In genomic region chr7:36765605-36766004, GRCh38 we compare ENCODE assay signal across 16 cellular contexts. TPM values are rescaled to one million over a fixed set of nuclear protein-coding genes. Genes with fewer than 3 reads are reported as not detected.
A peak's percentile ranks its signal among the peaks of the same experiment; 100 is the strongest.
DNase-seq lines count a peak whose midpoint lies in the region; ATAC-seq and TF ChIP-seq lines count a peak whose summit lies in the region.
"Had no signal": no experiment of that assay in that cellular context is flagged by ENCODE, and none has a peak within 500 bp of the region (broad histone marks: within the 10 kb centered on the region; RNA-seq: fewer than 3 reads in every experiment).

No MANE protein-coding gene starts in this region.

- H4K20me1 ChIP-seq in SK-N-SH (ENCODE audit: insufficient read depth) (no peaks in the 10 kb centered on the region), Karpas-422 (ENCODE audit: insufficient read depth, low read depth, low read length) (no peaks in the 10 kb centered on the region)

- H3K4me3 Mint-ChIP-seq in activated naive CD8-positive, alpha-beta T cell treated with anti-CD3 and anti-CD28 coated beads, Interleukin-2, amount 50 U/mL, for 24 hours, result no peak overlapping the region
- H3K4me3 Mint-ChIP-seq: effector memory CD8-positive, alpha-beta T cell had no signal

- H3K4ac ChIP-seq in neuronal stem cell (ENCODE audit: low read length), result no peak overlapping the region

- H3K9ac ChIP-seq in SK-N-SH, result no peak overlapping the region
- no peak overlapping the region for H3K9ac ChIP-seq in Karpas-422 (ENCODE audit: low read length)
- no peak overlapping the region for H3K9ac ChIP-seq in neuronal stem cell (ENCODE audit: low read depth, low read length, poor library complexity)

- ATAC-seq in SK-N-SH treated with all-trans-retinoic acid at 6 μM for 48 hours, result no peak
- ATAC-seq in activated naive CD8-positive, alpha-beta T cell treated with anti-CD3 and anti-CD28 coated beads, Interleukin-2, amount 50 U/mL, for 24 hours, result peak; percentile 97
- ATAC-seq: effector memory CD8-positive, alpha-beta T cell had no signal

- H3K4me2 ChIP-seq in SK-N-SH, result no peak overlapping the region
- H3K4me2 ChIP-seq in Karpas-422 (ENCODE audit: low read depth, low read length, poor library complexity, severe bottlenecking), result no peak overlapping the region
- no peak overlapping the region for H3K4me2 ChIP-seq in neuronal stem cell (ENCODE audit: insufficient read depth, low read length, poor library complexity, severe bottlenecking)

- H3K79me1 ChIP-seq in neuronal stem cell (ENCODE audit: low read depth, low read length), result no peaks in the 10 kb centered on the region

- H3K27ac ChIP-seq in SK-N-SH (ENCODE audit: low read depth in 2 of 2, low read length in 1 of 2) (no peak overlapping the region), Karpas-422 (ENCODE audit: low read length) (no peak overlapping the region), neuronal stem cell (replicated peaks; ENCODE audit: low read length) (no peak overlapping the region), stomach (no peak overlapping the region)
- H3K27ac ChIP-seq: cardiac muscle cell, SJCRH30 had no signal

- TF ChIP-seq POLR2A in stomach (IDR thresholded peaks at IDR 0.05), result no peak

- H3K4me1 Mint-ChIP-seq in activated naive CD8-positive, alpha-beta T cell treated with anti-CD3 and anti-CD28 coated beads, Interleukin-2, amount 50 U/mL, for 24 hours, result peaks cover 25% of the 10 kb centered on the region

- no peak overlapping the region for H2AFZ ChIP-seq in SK-N-SH (ENCODE audit: low read depth)
- H2AFZ ChIP-seq in Karpas-422 (ENCODE audit: low read length), result no peak overlapping the region
- peak overlapping the region; percentile 60 for H2AFZ ChIP-seq in neuronal stem cell (ENCODE audit: low read length)

- no peak overlapping the region for H3K4me3 ChIP-seq in SK-N-SH (ENCODE audit: low read depth in 2 of 2, low read length in 1 of 2)
- H3K4me3 ChIP-seq in Karpas-422 (ENCODE audit: low read length), result no peak overlapping the region
- H3K4me3 ChIP-seq in neuronal stem cell (ENCODE audit: low read length in 2 of 2), result no peak overlapping the region
- H3K4me3 ChIP-seq in stomach, result no peak overlapping the region
- H3K4me3 ChIP-seq: cardiac muscle cell, SJCRH30 had no signal

- no peak overlapping the region for H3K23ac ChIP-seq in neuronal stem cell (ENCODE audit: low read depth, low read length, poor library complexity)

- H3K27me3 Mint-ChIP-seq in activated naive CD8-positive, alpha-beta T cell treated with anti-CD3 and anti-CD28 coated beads, Interleukin-2, amount 50 U/mL, for 24 hours, result no peaks in the 10 kb centered on the region
- H3K27me3 Mint-ChIP-seq: activated naive CD8-positive, alpha-beta T cell; effector memory CD8-positive, alpha-beta T cell had no signal

- WGBS in SK-N-SH (ENCODE audit: low lambda C conversion rate), result 43% methylated on average over 4 of the region's 4 CpGs
- no CpG with 5 or more reads among the region's 4 CpGs for WGBS in neuronal stem cell (ENCODE audit: extremely low coverage in 2 of 2, insufficient read length in 2 of 2, insufficient replicate concordance in 1 of 2), 2 donors
- WGBS in stomach, 5 donors, result 74 to 94% (median 88%) methylated on average over 4 of the region's 4 CpGs

- TF ChIP-seq EP300 in SK-N-SH (IDR thresholded peaks at IDR 0.05; ENCODE audit: borderline replicate concordance in 1 of 2, low read depth in 1 of 2, low read length in 1 of 2) (no peak), stomach (IDR thresholded peaks at IDR 0.05) (no peak)

- H3K18ac ChIP-seq in neuronal stem cell (ENCODE audit: low read length), result no peak overlapping the region

- no peaks in the 10 kb centered on the region for H3F3A ChIP-seq in SK-N-SH (replicated peaks; ENCODE audit: insufficient read depth)

- intact Hi-C loops in stomach (cut with DNase I; ENCODE audit: low total_unique reads), result no loop called here

- H2BK5ac ChIP-seq in neuronal stem cell (ENCODE audit: low read length), result no peak overlapping the region

- H4K91ac ChIP-seq in neuronal stem cell (ENCODE audit: low read depth, low read length, poor library complexity), result no peak overlapping the region

- H3K9me2 ChIP-seq in SK-N-SH, result no peaks in the 10 kb centered on the region
- no peaks in the 10 kb centered on the region for H3K9me2 ChIP-seq in Karpas-422 (replicated peaks; ENCODE audit: insufficient read depth, low read length)

- no peak overlapping the region for H3K27ac Mint-ChIP-seq in activated naive CD8-positive, alpha-beta T cell treated with anti-CD3 and anti-CD28 coated beads, Interleukin-2, amount 50 U/mL, for 24 hours

- no peak overlapping the region for H2BK15ac ChIP-seq in neuronal stem cell (ENCODE audit: low read length)

- TF ChIP-seq CTCF in SK-N-SH (IDR thresholded peaks at IDR 0.05), result no peak
- no peak for TF ChIP-seq CTCF in stomach (IDR thresholded peaks at IDR 0.05)

- H3K27me3 ChIP-seq in SK-N-SH (ENCODE audit: insufficient read depth), result no peaks in the 10 kb centered on the region
- H3K27me3 ChIP-seq in Karpas-422 (ENCODE audit: low read length), result no peaks in the 10 kb centered on the region
- H3K27me3 ChIP-seq in neuronal stem cell (ENCODE audit: control insufficient read depth in 3 of 3, insufficient read depth in 3 of 3, low read depth in 1 of 3, low read length in 3 of 3), result no peaks in the 10 kb centered on the region
- H3K27me3 ChIP-seq in stomach, result no peaks in the 10 kb centered on the region
- H3K27me3 ChIP-seq: SJCRH30 had no signal

- H3K9me3 ChIP-seq in SK-N-SH (no peaks in the 10 kb centered on the region), Karpas-422 (ENCODE audit: low read length) (no peaks in the 10 kb centered on the region), neuronal stem cell (replicated peaks in 1 of 2; ENCODE audit: control insufficient read depth in 2 of 2, insufficient read depth in 1 of 2, low read depth in 1 of 2, low read length in 2 of 2) (no peaks in the 10 kb centered on the region), stomach (no peaks in the 10 kb centered on the region)
- H3K9me3 ChIP-seq: Caco-2, SJCRH30 had no signal

- no peak overlapping the region for H2BK12ac ChIP-seq in neuronal stem cell (ENCODE audit: low read length)

- CTCF ChIA-PET in SK-N-SH (lab: Yijun Ruan, JAX), result interaction anchor here (1.1 to 1.4 kb wide), 3 partner anchors 9 to 417 kb away, joined by 3 read pairs; no protein-coding TSS in a partner anchor

- H4K8ac ChIP-seq in neuronal stem cell (ENCODE audit: low read depth, low read length), result no peak overlapping the region

- no peak overlapping the region for H2AK5ac ChIP-seq in neuronal stem cell (ENCODE audit: low read depth, low read length)

- no peaks in the 10 kb centered on the region for H3K9me3 Mint-ChIP-seq in activated naive CD8-positive, alpha-beta T cell treated with anti-CD3 and anti-CD28 coated beads, Interleukin-2, amount 50 U/mL, for 24 hours
- H3K9me3 Mint-ChIP-seq: effector memory CD8-positive, alpha-beta T cell had no signal

- POLR2A ChIA-PET in SK-N-SH (lab: Yijun Ruan, JAX), result no interaction called here

- no peaks in the 10 kb centered on the region for H3K36me3 Mint-ChIP-seq in activated naive CD8-positive, alpha-beta T cell treated with anti-CD3 and anti-CD28 coated beads, Interleukin-2, amount 50 U/mL, for 24 hours (ENCODE audit: low read depth)
- H3K36me3 Mint-ChIP-seq: activated naive CD8-positive, alpha-beta T cell had no signal

- H3K36me3 ChIP-seq in SK-N-SH (replicated peaks in 1 of 2; ENCODE audit: control insufficient read depth in 1 of 2, insufficient read depth in 2 of 2, low read length in 1 of 2), result no peaks in the 10 kb centered on the region
- no peaks in the 10 kb centered on the region for H3K36me3 ChIP-seq in Karpas-422 (ENCODE audit: insufficient read depth, low read length)
- no peaks in the 10 kb centered on the region for H3K36me3 ChIP-seq in neuronal stem cell (replicated peaks in 1 of 2; ENCODE audit: control insufficient read depth in 2 of 2, insufficient read depth in 2 of 2, low read length in 2 of 2)
- no peaks in the 10 kb centered on the region for H3K36me3 ChIP-seq in stomach
- H3K36me3 ChIP-seq: cardiac muscle cell, SJCRH30 had no signal

- H3K4me1 ChIP-seq in SK-N-SH (ENCODE audit: control insufficient read depth in 1 of 2, insufficient read depth in 2 of 2, low read depth in 1 of 2, low read length in 1 of 2), result peaks cover 0 to 2% of the 10 kb centered on the region in 2 experiments; a peak in 1 of 4 replicates
- H3K4me1 ChIP-seq in Karpas-422 (ENCODE audit: low read length), result no peaks in the 10 kb centered on the region
- no peaks in the 10 kb centered on the region for H3K4me1 ChIP-seq in neuronal stem cell (ENCODE audit: control insufficient read depth in 2 of 2, insufficient read depth in 1 of 2, low read depth in 1 of 2, low read length in 2 of 2)
- no peaks in the 10 kb centered on the region for H3K4me1 ChIP-seq in stomach
- H3K4me1 ChIP-seq: Caco-2 had no signal

- DNase-seq in SK-N-SH (no peak), Karpas-422 (peak; percentile 56), neuronal stem cell (ENCODE audit: low spot score) (no peak), T1000 (lab: John Stamatoyannopoulos, UW) (no peak), NOMO-1 treated with dmso at 0.1 percent for 144 hours (lab: John Stamatoyannopoulos, UW; ENCODE audit: unreplicated experiment) (no peak), stomach (no peak)
- DNase-seq in activated naive CD8-positive, alpha-beta T cell treated with anti-CD3 and anti-CD28 coated beads, Interleukin-2, amount 50 U/mL, for 24 hours, result peak; percentile 19
- DNase-seq: effector memory CD8-positive, alpha-beta T cell; foreskin fibroblast; NK-92 treated with Interleukin-12 subunit alpha and Interleukin-12 subunit beta, amount 100 ng/mL, for 24 hours; occipital lobe; SJCRH30 had no signal

- H3K79me2 ChIP-seq in SK-N-SH (ENCODE audit: insufficient read depth) (no peaks in the 10 kb centered on the region), Karpas-422 (ENCODE audit: low read length) (no peaks in the 10 kb centered on the region)

- no peak overlapping the region for H3K14ac ChIP-seq in neuronal stem cell (ENCODE audit: low read length)

- no peak overlapping the region for H2BK120ac ChIP-seq in neuronal stem cell (ENCODE audit: low read depth, low read length)

- no peak for TF ChIP-seq RAD21 in SK-N-SH (IDR thresholded peaks at IDR 0.05; ENCODE audit: low read length)

TF ChIP-seq in SK-N-SH treated with all-trans-retinoic acid at 6 μM for 48 hours, 23 proteins besides CTCF, POLR2A, EP300 and RAD21 (continues in another document):
- TF ChIP-seq OSR1 (CRISPR knock-in tag; IDR thresholded peaks at IDR 0.05), result no peak
- no peak for TF ChIP-seq ZNF8 (CRISPR knock-in tag; IDR thresholded peaks at IDR 0.05)
- no peak for TF ChIP-seq ESRRG (CRISPR knock-in tag; IDR thresholded peaks at IDR 0.05)
- TF ChIP-seq ZC3H10 (CRISPR knock-in tag; IDR thresholded peaks at IDR 0.05), result no peak
- TF ChIP-seq BACH2 (CRISPR knock-in tag; IDR thresholded peaks at IDR 0.05; ENCODE audit: borderline replicate concordance), result no peak

RNA-seq across cellular contexts. Expression of gene AOAH, which starts 41.3 kb away (rescaled TPM):
- polyA plus RNA-seq in SK-N-SH (2012; rRNA removed), result not detected in 2 replicates
- 0.01 and 0.03 TPM in 2 replicates for polyA plus RNA-seq in SK-N-SH (2012; cell fraction: cytosol; rRNA removed)
- polyA plus RNA-seq in SK-N-SH (2012; cell fraction: nucleus; rRNA removed), result not detected in 2 replicates
- total RNA-seq in Karpas-422 (2014; rRNA removed; shearing (Covaris generic); ENCODE audit: low replicate concordance), result 1.4 TPM in 1 of 2 replicates, not detected in the other
- polyA plus RNA-seq in neuronal stem cell (2013, experiment 1 of 2), result 0.70 TPM
- polyA plus RNA-seq in neuronal stem cell (2013, experiment 2 of 2), result 1.1 TPM
- 10 to 100 TPM in 2 of 5 donors, 1 to 10 TPM in 2, not detected in 1; 3.1 to 35.8 (median 7.4) TPM for total RNA-seq in stomach
- polyA plus RNA-seq in stomach, result 1 to 10 TPM; 1.6 to 4.3 (median 2.4) TPM
- total RNA-seq: Caco-2, cardiac muscle cell had no signal
- polyA plus RNA-seq: cardiac muscle cell had no signal

Comparison
In these comparisons a context has a peak if more than half of its experiments do, and no peak if none do; other contexts are left out.
1. DNase-seq: peak in Karpas-422 (single experiment) and activated naive CD8-positive, alpha-beta T cell treated with anti-CD3 and anti-CD28 coated beads, Interleukin-2, amount 50 U/mL, for 24 hours (single experiment); none in SK-N-SH (single experiment), neuronal stem cell (single experiment), T1000 (single experiment), NOMO-1 treated with dmso at 0.1 percent for 144 hours (single experiment) and stomach (single experiment).